In genomic region chr12:94769040-94769420, GRCh38 we compare ENCODE assay signal across 12 cellular contexts.
DNase-seq lines count a peak whose midpoint lies in the region; ATAC-seq and TF ChIP-seq lines count a peak whose summit lies in the region.
"Had no signal": no experiment of that assay in that cellular context is flagged by ENCODE, and none has a peak within 500 bp of the region (broad histone marks: within the 10 kb centered on the region; RNA-seq: fewer than 3 reads in every experiment).

No MANE protein-coding gene starts in this region.

- H3K9me3 Mint-ChIP-seq in GM23338 = no peaks in the 10 kb centered on the region; the same call in 2 of the 3 replicates
- H3K9me3 Mint-ChIP-seq: immature natural killer cell had no signal

- ATAC-seq in GM18867 (IDR thresholded peaks at IDR 0.05; ENCODE audit: unreplicated experiment) = peak; percentile 81
- no peak for ATAC-seq in GM23338
- ATAC-seq in HG03565 (IDR thresholded peaks at IDR 0.05; ENCODE audit: unreplicated experiment) = peak; percentile 63

- peaks cover 5% of the 10 kb centered on the region for H3K27me3 Mint-ChIP-seq in GM23338 (ENCODE audit: insufficient read depth, low read depth, poor library complexity)

- TF ChIP-seq CTCF in GM23338 (conservative IDR thresholded peaks at IDR 0.05; ENCODE audit: low read depth in 2 of 2) = no peak
- TF ChIP-seq CTCF in breast epithelium (IDR thresholded peaks at IDR 0.05) = no peak

- no peaks in the 10 kb centered on the region for H3K9me2 ChIP-seq in GM23338 (ENCODE audit: insufficient read depth)

- intact Hi-C loops in breast epithelium (cut with DNase I; ENCODE audit: low total_unique reads) = no loop called here

- H3K27me3 ChIP-seq in GM23338 (ENCODE audit: insufficient read depth) = no peaks in the 10 kb centered on the region
- H3K27me3 ChIP-seq in mononuclear cell (ENCODE audit: insufficient read depth, low read length) = peaks cover 3% of the 10 kb centered on the region
- H3K27me3 ChIP-seq in breast epithelium = no peaks in the 10 kb centered on the region
- H3K27me3 ChIP-seq: cardiac muscle cell, tibial nerve had no signal

- H3K36me3 ChIP-seq in GM23338 (ENCODE audit: insufficient read depth) = no peaks in the 10 kb centered on the region
- no peaks in the 10 kb centered on the region for H3K36me3 ChIP-seq in breast epithelium
- H3K36me3 ChIP-seq: cardiac muscle cell, tibial nerve had no signal

- TF ChIP-seq POLR2A in breast epithelium (IDR thresholded peaks at IDR 0.05) = no peak

- H3K4me1 ChIP-seq in GM23338 (ENCODE audit: insufficient read depth) (peaks cover 29% of the 10 kb centered on the region), mononuclear cell (ENCODE audit: insufficient read depth, low read length) (peaks cover 25% of the 10 kb centered on the region), breast epithelium (no peaks in the 10 kb centered on the region)

- no peaks in the 10 kb centered on the region for H3K36me3 Mint-ChIP-seq in GM23338 (ENCODE audit: low read depth)
- H3K36me3 Mint-ChIP-seq: immature natural killer cell had no signal

- no peaks in the 10 kb centered on the region for H3K9me3 ChIP-seq in mononuclear cell (ENCODE audit: low read depth, low read length)
- H3K9me3 ChIP-seq in breast epithelium = peaks cover 0 to 3% of the 10 kb centered on the region in 2 donors

- H3K4me2 ChIP-seq in GM23338 = peak overlapping the region; percentile 4; the same call in 1 of the 2 replicates

- no peaks in the 10 kb centered on the region for H3K79me2 ChIP-seq in GM23338 (replicated peaks; ENCODE audit: insufficient read depth)

- DNase-seq in GM23338 (ENCODE audit: low spot score) (no peak), breast epithelium (ENCODE audit: low spot score in 2 of 2) (no peak), EL (no peak), GM03348 (ENCODE audit: low spot score) (no peak)
- no peak for DNase-seq in stimulated activated naive CD4-positive, alpha-beta T cell treated with Interleukin-2 at 50 U/mL for 16 hours (lab: John Stamatoyannopoulos, UW)
- DNase-seq: activated CD4-positive, CD25-positive, alpha-beta regulatory T cell treated with anti-CD3 and anti-CD28 coated beads, Interleukin-2, amount 50 U/mL, for 72 hours; immature natural killer cell had no signal

- H4K20me1 ChIP-seq in GM23338 (replicated peaks; ENCODE audit: insufficient read depth) = no peaks in the 10 kb centered on the region

- no peak overlapping the region for H3K4me3 ChIP-seq in GM23338
- H3K4me3 ChIP-seq in mononuclear cell (ENCODE audit: low read length) = peak overlapping the region; percentile 9
- H3K4me3 ChIP-seq in breast epithelium = no peak overlapping the region
- H3K4me3 ChIP-seq: cardiac muscle cell, tibial nerve had no signal

- peaks cover 35% of the 10 kb centered on the region for H3K4me1 Mint-ChIP-seq in GM23338

- H3K27ac ChIP-seq in GM23338 (ENCODE audit: low read depth) (no peak overlapping the region), breast epithelium (no peak overlapping the region)
- H3K27ac ChIP-seq: cardiac muscle cell had no signal

- no peaks in the 10 kb centered on the region for H3F3A ChIP-seq in GM23338 (replicated peaks; ENCODE audit: low read depth)

- H3K4me3 Mint-ChIP-seq in GM23338 = no peak overlapping the region
- H3K4me3 Mint-ChIP-seq: immature natural killer cell had no signal

- H3K27ac Mint-ChIP-seq in GM23338 = no peak overlapping the region
- H3K27ac Mint-ChIP-seq: immature natural killer cell had no signal

- no peak overlapping the region for H2AFZ ChIP-seq in GM23338

TF ChIP-seq in GM23338, 12 proteins besides CTCF, POLR2A, EP300 and RAD21 (continues in another document):
- TF ChIP-seq, protein P1, sequence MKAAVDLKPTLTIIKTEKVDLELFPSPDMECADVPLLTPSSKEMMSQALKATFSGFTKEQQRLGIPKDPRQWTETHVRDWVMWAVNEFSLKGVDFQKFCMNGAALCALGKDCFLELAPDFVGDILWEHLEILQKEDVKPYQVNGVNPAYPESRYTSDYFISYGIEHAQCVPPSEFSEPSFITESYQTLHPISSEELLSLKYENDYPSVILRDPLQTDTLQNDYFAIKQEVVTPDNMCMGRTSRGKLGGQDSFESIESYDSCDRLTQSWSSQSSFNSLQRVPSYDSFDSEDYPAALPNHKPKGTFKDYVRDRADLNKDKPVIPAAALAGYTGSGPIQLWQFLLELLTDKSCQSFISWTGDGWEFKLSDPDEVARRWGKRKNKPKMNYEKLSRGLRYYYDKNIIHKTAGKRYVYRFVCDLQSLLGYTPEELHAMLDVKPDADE (IDR thresholded peaks at IDR 0.05) = no peak
- TF ChIP-seq POLR2AphosphoS5 (IDR thresholded peaks at IDR 0.05; ENCODE audit: low read depth) = no peak
- TF ChIP-seq NANOG (IDR thresholded peaks at IDR 0.05; ENCODE audit: borderline replicate concordance) = no peak
- TF ChIP-seq, protein P2, sequence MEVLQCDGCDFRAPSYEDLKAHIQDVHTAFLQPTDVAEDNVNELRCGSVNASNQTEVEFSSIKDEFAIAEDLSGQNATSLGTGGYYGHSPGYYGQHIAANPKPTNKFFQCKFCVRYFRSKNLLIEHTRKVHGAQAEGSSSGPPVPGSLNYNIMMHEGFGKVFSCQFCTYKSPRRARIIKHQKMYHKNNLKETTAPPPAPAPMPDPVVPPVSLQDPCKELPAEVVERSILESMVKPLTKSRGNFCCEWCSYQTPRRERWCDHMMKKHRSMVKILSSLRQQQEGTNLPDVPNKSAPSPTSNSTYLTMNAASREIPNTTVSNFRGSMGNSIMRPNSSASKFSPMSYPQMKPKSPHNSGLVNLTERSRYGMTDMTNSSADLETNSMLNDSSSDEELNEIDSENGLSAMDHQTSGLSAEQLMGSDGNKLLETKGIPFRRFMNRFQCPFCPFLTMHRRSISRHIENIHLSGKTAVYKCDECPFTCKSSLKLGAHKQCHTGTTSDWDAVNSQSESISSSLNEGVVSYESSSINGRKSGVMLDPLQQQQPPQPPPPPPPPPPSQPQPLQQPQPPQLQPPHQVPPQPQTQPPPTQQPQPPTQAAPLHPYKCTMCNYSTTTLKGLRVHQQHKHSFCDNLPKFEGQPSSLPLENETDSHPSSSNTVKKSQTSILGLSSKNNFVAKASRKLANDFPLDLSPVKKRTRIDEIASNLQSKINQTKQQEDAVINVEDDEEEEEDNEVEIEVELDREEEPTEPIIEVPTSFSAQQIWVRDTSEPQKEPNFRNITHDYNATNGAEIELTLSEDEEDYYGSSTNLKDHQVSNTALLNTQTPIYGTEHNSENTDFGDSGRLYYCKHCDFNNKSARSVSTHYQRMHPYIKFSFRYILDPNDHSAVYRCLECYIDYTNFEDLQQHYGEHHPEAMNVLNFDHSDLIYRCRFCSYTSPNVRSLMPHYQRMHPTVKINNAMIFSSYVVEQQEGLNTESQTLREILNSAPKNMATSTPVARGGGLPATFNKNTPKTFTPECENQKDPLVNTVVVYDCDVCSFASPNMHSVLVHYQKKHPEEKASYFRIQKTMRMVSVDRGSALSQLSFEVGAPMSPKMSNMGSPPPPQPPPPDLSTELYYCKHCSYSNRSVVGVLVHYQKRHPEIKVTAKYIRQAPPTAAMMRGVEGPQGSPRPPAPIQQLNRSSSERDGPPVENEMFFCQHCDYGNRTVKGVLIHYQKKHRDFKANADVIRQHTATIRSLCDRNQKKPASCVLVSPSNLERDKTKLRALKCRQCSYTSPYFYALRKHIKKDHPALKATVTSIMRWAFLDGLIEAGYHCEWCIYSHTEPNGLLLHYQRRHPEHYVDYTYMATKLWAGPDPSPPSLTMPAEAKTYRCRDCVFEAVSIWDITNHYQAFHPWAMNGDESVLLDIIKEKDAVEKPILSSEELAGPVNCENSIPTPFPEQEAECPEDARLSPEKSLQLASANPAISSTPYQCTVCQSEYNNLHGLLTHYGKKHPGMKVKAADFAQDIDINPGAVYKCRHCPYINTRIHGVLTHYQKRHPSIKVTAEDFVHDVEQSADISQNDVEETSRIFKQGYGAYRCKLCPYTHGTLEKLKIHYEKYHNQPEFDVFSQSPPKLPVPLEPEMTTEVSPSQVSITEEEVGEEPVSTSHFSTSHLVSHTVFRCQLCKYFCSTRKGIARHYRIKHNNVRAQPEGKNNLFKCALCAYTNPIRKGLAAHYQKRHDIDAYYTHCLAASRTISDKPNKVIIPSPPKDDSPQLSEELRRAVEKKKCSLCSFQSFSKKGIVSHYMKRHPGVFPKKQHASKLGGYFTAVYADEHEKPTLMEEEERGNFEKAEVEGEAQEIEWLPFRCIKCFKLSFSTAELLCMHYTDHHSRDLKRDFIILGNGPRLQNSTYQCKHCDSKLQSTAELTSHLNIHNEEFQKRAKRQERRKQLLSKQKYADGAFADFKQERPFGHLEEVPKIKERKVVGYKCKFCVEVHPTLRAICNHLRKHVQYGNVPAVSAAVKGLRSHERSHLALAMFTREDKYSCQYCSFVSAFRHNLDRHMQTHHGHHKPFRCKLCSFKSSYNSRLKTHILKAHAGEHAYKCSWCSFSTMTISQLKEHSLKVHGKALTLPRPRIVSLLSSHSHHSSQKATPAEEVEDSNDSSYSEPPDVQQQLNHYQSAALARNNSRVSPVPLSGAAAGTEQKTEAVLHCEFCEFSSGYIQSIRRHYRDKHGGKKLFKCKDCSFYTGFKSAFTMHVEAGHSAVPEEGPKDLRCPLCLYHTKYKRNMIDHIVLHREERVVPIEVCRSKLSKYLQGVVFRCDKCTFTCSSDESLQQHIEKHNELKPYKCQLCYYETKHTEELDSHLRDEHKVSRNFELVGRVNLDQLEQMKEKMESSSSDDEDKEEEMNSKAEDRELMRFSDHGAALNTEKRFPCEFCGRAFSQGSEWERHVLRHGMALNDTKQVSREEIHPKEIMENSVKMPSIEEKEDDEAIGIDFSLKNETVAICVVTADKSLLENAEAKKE (CRISPR knock-in tag; IDR thresholded peaks at IDR 0.05) = no peak
- TF ChIP-seq CREB1 (CRISPR knock-in tag; IDR thresholded peaks at IDR 0.05; ENCODE audit: low read depth) = no peak
- no peak for TF ChIP-seq ZNF331 (CRISPR knock-in tag; IDR thresholded peaks at IDR 0.05; ENCODE audit: low read depth)
- no peak for TF ChIP-seq EZH2 (IDR thresholded peaks at IDR 0.05; ENCODE audit: low read depth, unreplicated experiment)
- no peak for TF ChIP-seq JUNB (IDR thresholded peaks at IDR 0.05; ENCODE audit: unreplicated experiment)
- TF ChIP-seq ZNF114 (CRISPR knock-in tag; IDR thresholded peaks at IDR 0.05) = no peak
